ENCODE assay signal across 22 cellular contexts in the genomic region with DNA sequence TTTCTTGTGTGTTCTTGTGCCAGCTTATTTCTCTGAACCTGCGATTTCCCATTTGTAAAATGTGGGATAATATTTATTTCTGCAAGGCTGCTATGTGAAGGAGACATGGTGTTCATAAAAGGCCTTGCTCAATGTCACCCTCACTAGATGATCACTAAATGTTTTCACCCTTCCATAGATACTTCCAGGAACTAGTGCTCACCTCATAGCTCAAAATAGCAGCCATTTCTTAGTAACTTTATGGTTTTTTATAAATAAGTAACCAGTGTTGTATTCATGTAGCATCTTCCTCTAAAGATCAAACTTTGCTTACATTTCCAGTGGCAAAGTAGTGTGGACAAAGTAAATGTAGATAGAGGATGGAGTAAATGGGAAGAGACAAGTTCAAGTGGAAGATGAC. TPM values are rescaled to one million over a fixed set of nuclear protein-coding genes. Genes with fewer than 3 reads are reported as not detected.
DNase-seq lines count a peak whose midpoint lies in the region; ATAC-seq and TF ChIP-seq lines count a peak whose summit lies in the region.
"Had no signal": no experiment of that assay in that cellular context is flagged by ENCODE, and none has a peak within 500 bp of the region (broad histone marks: within the 10 kb centered on the region; RNA-seq: fewer than 3 reads in every experiment).

No MANE protein-coding gene starts in this region.

- H3K36me3 ChIP-seq in skeletal muscle tissue (ENCODE audit: control insufficient read depth in 3 of 3, insufficient read depth in 3 of 3, low read length in 3 of 3) (no peaks in the 10 kb centered on the region), breast epithelium (no peaks in the 10 kb centered on the region), A673 (ENCODE audit: insufficient read depth, low read length, poor library complexity, severe bottlenecking) (no peaks in the 10 kb centered on the region)
- H3K36me3 ChIP-seq: pancreas, sigmoid colon had no signal

- H3K4me3 Mint-ChIP-seq in activated CD4-positive, alpha-beta T cell treated with anti-CD3 and anti-CD28 coated beads, Interleukin-2, amount 10 ng/mL, durations not matched to agents 7 days and 5 days = no peak overlapping the region
- peak overlapping the region in 1 of 2 donors; percentile 1 for H3K4me3 Mint-ChIP-seq in effector memory CD8-positive, alpha-beta T cell
- H3K4me3 Mint-ChIP-seq: stimulated activated naive B cell treated with anti-CD40 and anti-IgM and Interleukin-4, amounts not matched to agents 10 μg/mL and 1 μg/mL and 100 μg/mL, for 72 hours had no signal

- DNase-seq in activated CD4-positive, alpha-beta T cell treated with anti-CD3 and anti-CD28 coated beads, Interleukin-2, amount 10 ng/mL, durations not matched to agents 7 days and 5 days = no peak
- no peak for DNase-seq in activated CD4-positive, alpha-beta T cell treated with anti-CD3 and anti-CD28 coated beads for 48 hours
- no peak for DNase-seq in effector memory CD8-positive, alpha-beta T cell
- DNase-seq in cardiac septum (ENCODE audit: low spot score) (no peak), breast epithelium (ENCODE audit: low spot score in 2 of 2) (no peak), A673 (ENCODE audit: low spot score) (no peak)
- DNase-seq: activated CD4-positive, CD25-positive, alpha-beta regulatory T cell; activated gamma-delta T cell; C1 segment of cervical spinal cord; foreskin melanocyte; hypothalamus; kidney; naive thymus-derived CD4-positive, alpha-beta T cell; NCI-H1048; NCI-H1930; NCI-H345; pancreas; sigmoid colon; stimulated activated naive B cell treated with anti-CD40 and anti-IgM and Interleukin-4, amounts not matched to agents 10 μg/mL and 1 μg/mL and 100 μg/mL, for 72 hours; T-helper 9 cell had no signal

- peaks cover 14% of the 10 kb centered on the region for H3K9me3 Mint-ChIP-seq in activated CD4-positive, alpha-beta T cell treated with anti-CD3 and anti-CD28 coated beads, Interleukin-2, amount 10 ng/mL, durations not matched to agents 7 days and 5 days
- H3K9me3 Mint-ChIP-seq in effector memory CD8-positive, alpha-beta T cell = peaks cover 3 to 6% of the 10 kb centered on the region in 2 donors

- H3K9ac ChIP-seq in skeletal muscle tissue (ENCODE audit: low read depth in 1 of 3, low read length in 3 of 3) = no peak overlapping the region

- POLR2A ChIA-PET in activated CD4-positive, alpha-beta T cell treated with anti-CD3 and anti-CD28 coated beads, Interleukin-2, amount 10 ng/mL, durations not matched to agents 7 days and 5 days (lab: Charles Lee) = no interaction called here
- POLR2A ChIA-PET in A673 (lab: Charles Lee; ENCODE audit: low non-redundant PET) = no interaction called here

- peak; percentile 54 for ATAC-seq in HG02981 (IDR thresholded peaks at IDR 0.05; ENCODE audit: unreplicated experiment)
- ATAC-seq in effector memory CD8-positive, alpha-beta T cell (replicated peaks) = no peak
- ATAC-seq: naive thymus-derived CD4-positive, alpha-beta T cell; stimulated activated naive B cell treated with anti-CD40 and anti-IgM and Interleukin-4, amounts not matched to agents 10 μg/mL and 1 μg/mL and 100 μg/mL, for 72 hours had no signal

- peaks cover 35% of the 10 kb centered on the region for H3K36me3 Mint-ChIP-seq in activated CD4-positive, alpha-beta T cell treated with anti-CD3 and anti-CD28 coated beads, Interleukin-2, amount 10 ng/mL, durations not matched to agents 7 days and 5 days (ENCODE audit: low read depth)
- H3K36me3 Mint-ChIP-seq in effector memory CD8-positive, alpha-beta T cell (ENCODE audit: insufficient read depth) = peaks cover 8% of the 10 kb centered on the region

- H3K27ac ChIP-seq in skeletal muscle tissue (ENCODE audit: low read depth, low read length) (peak overlapping the region; percentile 10), breast epithelium (no peak overlapping the region), A673 (ENCODE audit: low read depth, low read length, poor library complexity, severe bottlenecking) (no peak overlapping the region)
- H3K27ac ChIP-seq: pancreas, sigmoid colon had no signal

- BruUV-seq in A673 (replicated peaks; lab: Mats Ljungman, UMichigan) = no TSS peak

- H3K4me3 ChIP-seq in skeletal muscle tissue (ENCODE audit: low read length in 3 of 3) (no peak overlapping the region), breast epithelium (no peak overlapping the region), A673 (ENCODE audit: low read depth, low read length, poor library complexity, severe bottlenecking) (no peak overlapping the region)
- H3K4me3 ChIP-seq: pancreas, sigmoid colon had no signal

- no peaks in the 10 kb centered on the region for H3K9me3 ChIP-seq in skeletal muscle tissue (ENCODE audit: control insufficient read depth in 3 of 3, low read length in 3 of 3)
- H3K9me3 ChIP-seq in breast epithelium = no peaks in the 10 kb centered on the region
- H3K9me3 ChIP-seq in A673 (ENCODE audit: low read depth, low read length, poor library complexity, severe bottlenecking) = no peaks in the 10 kb centered on the region
- H3K9me3 ChIP-seq: pancreas had no signal

- H3K27me3 Mint-ChIP-seq in activated CD4-positive, alpha-beta T cell treated with anti-CD3 and anti-CD28 coated beads, Interleukin-2, amount 10 ng/mL, durations not matched to agents 7 days and 5 days = no peaks in the 10 kb centered on the region
- no peaks in the 10 kb centered on the region for H3K27me3 Mint-ChIP-seq in effector memory CD8-positive, alpha-beta T cell
- H3K27me3 Mint-ChIP-seq: naive thymus-derived CD4-positive, alpha-beta T cell; stimulated activated naive B cell treated with anti-CD40 and anti-IgM and Interleukin-4, amounts not matched to agents 10 μg/mL and 1 μg/mL and 100 μg/mL, for 72 hours had no signal

- H3K27ac Mint-ChIP-seq in activated CD4-positive, alpha-beta T cell treated with anti-CD3 and anti-CD28 coated beads, Interleukin-2, amount 10 ng/mL, durations not matched to agents 7 days and 5 days = peak overlapping the region; percentile 42
- H3K27ac Mint-ChIP-seq in effector memory CD8-positive, alpha-beta T cell = peak overlapping the region; percentile 26 to 46
- H3K27ac Mint-ChIP-seq: stimulated activated naive B cell treated with anti-CD40 and anti-IgM and Interleukin-4, amounts not matched to agents 10 μg/mL and 1 μg/mL and 100 μg/mL, for 72 hours had no signal

- H3K4me1 ChIP-seq in skeletal muscle tissue (ENCODE audit: control insufficient read depth in 3 of 3, insufficient read depth in 3 of 3, low read length in 3 of 3) = peaks cover 0 to 5% (median 3%) of the 10 kb centered on the region in 3 donors
- no peaks in the 10 kb centered on the region for H3K4me1 ChIP-seq in breast epithelium
- no peaks in the 10 kb centered on the region for H3K4me1 ChIP-seq in A673 (ENCODE audit: insufficient read depth, low read length, poor library complexity, severe bottlenecking)
- H3K4me1 ChIP-seq: pancreas, sigmoid colon had no signal

- H3K27me3 ChIP-seq in skeletal muscle tissue (ENCODE audit: control insufficient read depth in 3 of 3, insufficient read depth in 3 of 3, low read length in 3 of 3) (no peaks in the 10 kb centered on the region), breast epithelium (no peaks in the 10 kb centered on the region), A673 (replicated peaks; ENCODE audit: insufficient read depth, low read depth, low read length, poor library complexity) (peaks cover 25% of the 10 kb centered on the region)
- H3K27me3 ChIP-seq: pancreas, sigmoid colon had no signal

- intact Hi-C loops in cardiac septum (cut with DNase I) = no loop called here
- intact Hi-C loops in breast epithelium (cut with DNase I; ENCODE audit: low total_unique reads) = no loop called here
- intact Hi-C loops in A673 (cut with micrococcal nuclease; ENCODE audit: unreplicated experiment) = no loop called here

- H3K4me1 Mint-ChIP-seq in activated CD4-positive, alpha-beta T cell treated with anti-CD3 and anti-CD28 coated beads, Interleukin-2, amount 10 ng/mL, durations not matched to agents 7 days and 5 days = peaks cover 50% of the 10 kb centered on the region
- peaks cover 35 to 60% of the 10 kb centered on the region in 2 donors for H3K4me1 Mint-ChIP-seq in effector memory CD8-positive, alpha-beta T cell (ENCODE audit: low read depth in 2 of 2)
- H3K4me1 Mint-ChIP-seq: stimulated activated naive B cell treated with anti-CD40 and anti-IgM and Interleukin-4, amounts not matched to agents 10 μg/mL and 1 μg/mL and 100 μg/mL, for 72 hours had no signal

- TF ChIP-seq POLR2A in breast epithelium (IDR thresholded peaks at IDR 0.05) = no peak

- TF ChIP-seq CTCF in breast epithelium (IDR thresholded peaks at IDR 0.05) (no peak), A673 (conservative IDR thresholded peaks at IDR 0.05; ENCODE audit: low read depth, low read length) (no peak)

- CTCF ChIA-PET in activated CD4-positive, alpha-beta T cell treated with anti-CD3 and anti-CD28 coated beads, Interleukin-2, amount 10 ng/mL, durations not matched to agents 7 days and 5 days (lab: Charles Lee) = interaction anchor here (1.6 kb wide), 1 partner anchor 10 kb away, joined by 5 read pairs; no protein-coding TSS in a partner anchor
- CTCF ChIA-PET in A673 (lab: Charles Lee) = no interaction called here

RNA-seq across cellular contexts. Expression of a gene that starts 23.8 kb away (rescaled TPM):
- 10 to 100 TPM; 43.5 to 45.6 TPM for total RNA-seq in activated CD4-positive, alpha-beta T cell treated with anti-CD3 and anti-CD28 coated beads, Interleukin-2, amount 10 ng/mL, durations not matched to agents 7 days and 5 days
- total RNA-seq in skeletal muscle tissue (51.1 TPM), cardiac septum (14.2 TPM), breast epithelium (100 to 1,000 TPM in 2 of 3 donors, 10 to 100 TPM in 1; 10.1 to 189 (median 120) TPM), A673 (2021) (0.59 and 0.77 TPM in 2 replicates)
